Comparison of ENCODE assay signal across 1 cellular context in the genomic region with DNA sequence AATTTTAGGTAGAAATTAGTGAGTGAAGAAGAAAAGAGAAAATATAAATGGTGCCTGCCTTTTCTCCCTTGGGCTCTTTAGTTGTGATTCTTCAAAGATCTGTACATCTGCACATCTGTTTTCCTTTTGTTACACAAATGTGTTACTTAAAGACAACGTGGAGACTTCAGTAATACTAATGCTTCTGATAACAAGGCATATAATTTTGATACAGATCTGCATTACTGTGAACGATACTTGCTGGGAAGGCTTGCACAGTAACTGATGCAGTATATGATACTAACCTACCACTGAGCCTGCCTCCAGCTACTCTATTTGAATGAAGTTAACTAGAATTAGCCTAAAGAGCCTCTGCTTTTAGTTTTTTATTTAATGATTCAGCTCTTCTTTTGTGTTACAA.
TF ChIP-seq lines count a peak whose summit lies in the region.

No MANE protein-coding gene starts in this region.

TF ChIP-seq in GM23338, 12 proteins besides CTCF, POLR2A, EP300 and RAD21 (continued from another document):
- TF ChIP-seq, protein P1, sequence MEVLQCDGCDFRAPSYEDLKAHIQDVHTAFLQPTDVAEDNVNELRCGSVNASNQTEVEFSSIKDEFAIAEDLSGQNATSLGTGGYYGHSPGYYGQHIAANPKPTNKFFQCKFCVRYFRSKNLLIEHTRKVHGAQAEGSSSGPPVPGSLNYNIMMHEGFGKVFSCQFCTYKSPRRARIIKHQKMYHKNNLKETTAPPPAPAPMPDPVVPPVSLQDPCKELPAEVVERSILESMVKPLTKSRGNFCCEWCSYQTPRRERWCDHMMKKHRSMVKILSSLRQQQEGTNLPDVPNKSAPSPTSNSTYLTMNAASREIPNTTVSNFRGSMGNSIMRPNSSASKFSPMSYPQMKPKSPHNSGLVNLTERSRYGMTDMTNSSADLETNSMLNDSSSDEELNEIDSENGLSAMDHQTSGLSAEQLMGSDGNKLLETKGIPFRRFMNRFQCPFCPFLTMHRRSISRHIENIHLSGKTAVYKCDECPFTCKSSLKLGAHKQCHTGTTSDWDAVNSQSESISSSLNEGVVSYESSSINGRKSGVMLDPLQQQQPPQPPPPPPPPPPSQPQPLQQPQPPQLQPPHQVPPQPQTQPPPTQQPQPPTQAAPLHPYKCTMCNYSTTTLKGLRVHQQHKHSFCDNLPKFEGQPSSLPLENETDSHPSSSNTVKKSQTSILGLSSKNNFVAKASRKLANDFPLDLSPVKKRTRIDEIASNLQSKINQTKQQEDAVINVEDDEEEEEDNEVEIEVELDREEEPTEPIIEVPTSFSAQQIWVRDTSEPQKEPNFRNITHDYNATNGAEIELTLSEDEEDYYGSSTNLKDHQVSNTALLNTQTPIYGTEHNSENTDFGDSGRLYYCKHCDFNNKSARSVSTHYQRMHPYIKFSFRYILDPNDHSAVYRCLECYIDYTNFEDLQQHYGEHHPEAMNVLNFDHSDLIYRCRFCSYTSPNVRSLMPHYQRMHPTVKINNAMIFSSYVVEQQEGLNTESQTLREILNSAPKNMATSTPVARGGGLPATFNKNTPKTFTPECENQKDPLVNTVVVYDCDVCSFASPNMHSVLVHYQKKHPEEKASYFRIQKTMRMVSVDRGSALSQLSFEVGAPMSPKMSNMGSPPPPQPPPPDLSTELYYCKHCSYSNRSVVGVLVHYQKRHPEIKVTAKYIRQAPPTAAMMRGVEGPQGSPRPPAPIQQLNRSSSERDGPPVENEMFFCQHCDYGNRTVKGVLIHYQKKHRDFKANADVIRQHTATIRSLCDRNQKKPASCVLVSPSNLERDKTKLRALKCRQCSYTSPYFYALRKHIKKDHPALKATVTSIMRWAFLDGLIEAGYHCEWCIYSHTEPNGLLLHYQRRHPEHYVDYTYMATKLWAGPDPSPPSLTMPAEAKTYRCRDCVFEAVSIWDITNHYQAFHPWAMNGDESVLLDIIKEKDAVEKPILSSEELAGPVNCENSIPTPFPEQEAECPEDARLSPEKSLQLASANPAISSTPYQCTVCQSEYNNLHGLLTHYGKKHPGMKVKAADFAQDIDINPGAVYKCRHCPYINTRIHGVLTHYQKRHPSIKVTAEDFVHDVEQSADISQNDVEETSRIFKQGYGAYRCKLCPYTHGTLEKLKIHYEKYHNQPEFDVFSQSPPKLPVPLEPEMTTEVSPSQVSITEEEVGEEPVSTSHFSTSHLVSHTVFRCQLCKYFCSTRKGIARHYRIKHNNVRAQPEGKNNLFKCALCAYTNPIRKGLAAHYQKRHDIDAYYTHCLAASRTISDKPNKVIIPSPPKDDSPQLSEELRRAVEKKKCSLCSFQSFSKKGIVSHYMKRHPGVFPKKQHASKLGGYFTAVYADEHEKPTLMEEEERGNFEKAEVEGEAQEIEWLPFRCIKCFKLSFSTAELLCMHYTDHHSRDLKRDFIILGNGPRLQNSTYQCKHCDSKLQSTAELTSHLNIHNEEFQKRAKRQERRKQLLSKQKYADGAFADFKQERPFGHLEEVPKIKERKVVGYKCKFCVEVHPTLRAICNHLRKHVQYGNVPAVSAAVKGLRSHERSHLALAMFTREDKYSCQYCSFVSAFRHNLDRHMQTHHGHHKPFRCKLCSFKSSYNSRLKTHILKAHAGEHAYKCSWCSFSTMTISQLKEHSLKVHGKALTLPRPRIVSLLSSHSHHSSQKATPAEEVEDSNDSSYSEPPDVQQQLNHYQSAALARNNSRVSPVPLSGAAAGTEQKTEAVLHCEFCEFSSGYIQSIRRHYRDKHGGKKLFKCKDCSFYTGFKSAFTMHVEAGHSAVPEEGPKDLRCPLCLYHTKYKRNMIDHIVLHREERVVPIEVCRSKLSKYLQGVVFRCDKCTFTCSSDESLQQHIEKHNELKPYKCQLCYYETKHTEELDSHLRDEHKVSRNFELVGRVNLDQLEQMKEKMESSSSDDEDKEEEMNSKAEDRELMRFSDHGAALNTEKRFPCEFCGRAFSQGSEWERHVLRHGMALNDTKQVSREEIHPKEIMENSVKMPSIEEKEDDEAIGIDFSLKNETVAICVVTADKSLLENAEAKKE (CRISPR knock-in tag; IDR thresholded peaks at IDR 0.05), result no peak
- TF ChIP-seq ZNF114 (CRISPR knock-in tag; IDR thresholded peaks at IDR 0.05) (no peak), CREB1 (CRISPR knock-in tag; IDR thresholded peaks at IDR 0.05; ENCODE audit: low read depth) (no peak), NANOG (IDR thresholded peaks at IDR 0.05; ENCODE audit: borderline replicate concordance) (no peak)
